28 cellular contexts compared by ENCODE assay signal in genomic region chr5:10463566-10463965, GRCh38. TPM values are rescaled to one million over a fixed set of nuclear protein-coding genes. Genes with fewer than 3 reads are reported as not detected.
"Had no signal": no experiment of that assay in that cellular context is flagged by ENCODE, and none has a peak within 500 bp of the region (broad histone marks: within the 10 kb centered on the region; RNA-seq: fewer than 3 reads in every experiment).

No MANE protein-coding gene starts in this region.

- H3K9ac ChIP-seq: parathyroid adenoma had no signal

- H3K27ac Mint-ChIP-seq: natural killer cell; nephron; progenitor cell of endocrine pancreas; stimulated activated naive CD8-positive, alpha-beta T cell treated with anti-CD3 and anti-CD28 coated beads, Interleukin-15, Interleukin-2, amounts not matched to agents 100 ng/mL and 50 ng/mL, for 24 hours had no signal

- H3K9me3 Mint-ChIP-seq: naive thymus-derived CD4-positive, alpha-beta T cell; natural killer cell; nephron; stimulated activated naive B cell treated with anti-CD40 and anti-IgM and Interleukin-4, amounts not matched to agents 10 μg/mL and 1 μg/mL and 100 μg/mL, for 72 hours; stimulated activated naive CD8-positive, alpha-beta T cell treated with anti-CD3 and anti-CD28 coated beads, Interleukin-15, Interleukin-2, amounts not matched to agents 100 ng/mL and 50 ng/mL, for 24 hours had no signal

- H3K27me3 Mint-ChIP-seq: stimulated activated naive CD8-positive, alpha-beta T cell treated with anti-CD3 and anti-CD28 coated beads, Interleukin-15, Interleukin-2, amounts not matched to agents 100 ng/mL and 50 ng/mL, for 24 hours had no signal

- ATAC-seq: naive thymus-derived CD4-positive, alpha-beta T cell; natural killer cell; psoas muscle; right cardiac atrium; stimulated activated naive B cell treated with anti-CD40 and anti-IgM and Interleukin-4, amounts not matched to agents 10 μg/mL and 1 μg/mL and 100 μg/mL, for 72 hours had no signal

- DNase-seq: naive thymus-derived CD4-positive, alpha-beta T cell; natural killer cell; occipital lobe; ovary; psoas muscle; right cardiac atrium; right lobe of liver; sigmoid colon; small intestine; stimulated activated CD4-positive, alpha-beta T cell treated with anti-CD3 and anti-CD28 coated beads, Interleukin-12 subunit alpha, Interleukin-12 subunit beta, amount 100 ng/mL, for 4 hours; stimulated activated CD4-positive, alpha-beta T cell treated with anti-CD3 and anti-CD28 coated beads, Interleukin-1b, Interleukin-23, amount 100 ng/mL, for 48 hours; stimulated activated CD4-positive, alpha-beta T cell treated with anti-CD3 and anti-CD28 coated beads, Interleukin-4, amount 100 ng/mL, for 1 hour; stimulated activated CD4-positive, alpha-beta T cell treated with anti-CD3 and anti-CD28 coated beads, Interleukin-4, amount 100 ng/mL, for 4 hours; stimulated activated CD8-positive, alpha-beta memory T cell treated with anti-CD3 and anti-CD28 coated beads, Interleukin-4, amount 100 ng/mL, for 48 hours; stimulated activated naive B cell treated with anti-CD40 and anti-IgM and Interleukin-4, amounts not matched to agents 10 μg/mL and 1 μg/mL and 100 μg/mL, for 72 hours; stimulated activated naive CD4-positive, alpha-beta T cell treated with Interleukin-2 at 50 U/mL for 16 hours; stomach; thyroid gland; upper lobe of left lung had no signal

- H3K4me1 ChIP-seq: parathyroid adenoma, vagina had no signal

- H3K36me3 Mint-ChIP-seq: natural killer cell; stimulated activated naive B cell treated with anti-CD40 and anti-IgM and Interleukin-4, amounts not matched to agents 10 μg/mL and 1 μg/mL and 100 μg/mL, for 72 hours had no signal

- H2AFZ ChIP-seq: parathyroid adenoma had no signal

- H3K27ac ChIP-seq: ovary, parathyroid adenoma, psoas muscle, right lobe of liver, sigmoid colon, stomach, thoracic aorta, thyroid gland, tibial nerve, upper lobe of left lung, vagina had no signal

- H3K36me3 ChIP-seq: ovary, right lobe of liver, sigmoid colon, stomach, thoracic aorta, thyroid gland, tibial nerve, upper lobe of left lung, vagina had no signal

- H3K79me2 ChIP-seq: parathyroid adenoma had no signal

- H3K27me3 ChIP-seq: ovary, right lobe of liver, thyroid gland, tibial nerve, upper lobe of left lung, vagina had no signal

- H3K4me1 Mint-ChIP-seq: natural killer cell had no signal

- H3K4me3 Mint-ChIP-seq: naive thymus-derived CD4-positive, alpha-beta T cell; natural killer cell; nephron; stimulated activated naive B cell treated with anti-CD40 and anti-IgM and Interleukin-4, amounts not matched to agents 10 μg/mL and 1 μg/mL and 100 μg/mL, for 72 hours; stimulated activated naive CD8-positive, alpha-beta T cell treated with anti-CD3 and anti-CD28 coated beads, Interleukin-15, Interleukin-2, amounts not matched to agents 100 ng/mL and 50 ng/mL, for 24 hours had no signal

- H3K9me3 ChIP-seq: ovary, psoas muscle, right lobe of liver, sigmoid colon, stomach, thoracic aorta, thyroid gland, tibial nerve, upper lobe of left lung, vagina had no signal

- H3K4me3 ChIP-seq: ovary, psoas muscle, right lobe of liver, sigmoid colon, stomach, thoracic aorta, thyroid gland, tibial nerve, upper lobe of left lung, vagina had no signal

RNA-seq across cellular contexts. Expression of gene ROPN1L, which starts 21.9 kb away (rescaled TPM):
- total RNA-seq: skeletal muscle tissue, thoracic aorta, ureter had no signal
